Comparison of ENCODE assay signal across 8 cellular contexts in genomic region chr4:15649914-15650545, GRCh38. TPM values are rescaled to one million over a fixed set of nuclear protein-coding genes. Genes with fewer than 3 reads are reported as not detected.
DNase-seq lines count a peak whose midpoint lies in the region; ATAC-seq, FAIRE-seq and TF ChIP-seq lines count a peak whose summit lies in the region.

No MANE protein-coding gene starts in this region.

- H3K36me3 Mint-ChIP-seq in HFFc6 (ENCODE audit: low read depth) (0 out of 2 replicates have a peak, but pooled peaks cover 5% of the 10 kb centered on the region), T-cell (no peaks in the 10 kb centered on the region)

- BruUV-seq in GM12878 (replicated peaks; lab: Mats Ljungman, UMichigan) = no TSS peak

- RAD21 ChIA-PET in GM12878 (lab: Charles Lee; ENCODE audit: unreplicated experiment) = interaction anchor here (1.3 to 3.0 kb wide), 4 partner anchors 32 to 413 kb away, joined by 3 to 16 read pairs (median 9); no protein-coding TSS in a partner anchor

- H3K4me3 ChIP-seq in GM12864 (ENCODE audit: low read depth, low read length) = no peak overlapping the region
- 0 out of 2 replicates have a peak overlapping the region, but pooled peaks have one; percentile 31 for H3K4me3 ChIP-seq in GM12878

- H3K79me2 ChIP-seq in GM12878 (ENCODE audit: control insufficient read depth, insufficient read depth, low read length) = peaks cover 85% of the 10 kb centered on the region

- DNase-seq in GM12864 (ENCODE audit: low read depth) (no peak), HFFc6 (peak; percentile 54), NCI-H1417 (lab: John Stamatoyannopoulos, UW) (peak; percentile 45 to 76 (median 50)), T-cell (peak in 31 of 34 experiments; percentile 26 to 75 (median 58)), GM12878 (ENCODE audit: low read depth, low spot score) (peak; percentile 45), islet precursor cell (peak; percentile 75)
- DNase-seq in stimulated activated CD4-positive, alpha-beta T cell treated with anti-CD3 and anti-CD28 coated beads, Interleukin-2, amount 100 ng/mL, for 48 hours = peak; percentile 24 to 36

- TF ChIP-seq CTCF in GM12864 (IDR thresholded peaks at IDR 0.05; ENCODE audit: low read depth, low read length, missing control alignments) (peak; percentile 68), HFFc6 (IDR thresholded peaks at IDR 0.05) (peak; percentile 85), GM12878 (IDR thresholded peaks at IDR 0.05 in 2 of 3, conservative IDR thresholded peaks at IDR 0.05 in 1 of 3; ENCODE audit: control insufficient read depth in 2 of 3, extremely low read depth in 1 of 3, insufficient read depth in 1 of 3, low read depth in 3 of 3, low read length in 3 of 3) (peak; percentile 63 to 80 (median 78))

- H3K4me2 ChIP-seq in GM12878 (ENCODE audit: control insufficient read depth, insufficient read depth) = peak overlapping the region; percentile 44; the same call in 1 of the 2 replicates

- H3K9me3 ChIP-seq in GM12878 (replicated peaks; ENCODE audit: control insufficient read depth, insufficient read depth, low read length) = no peaks in the 10 kb centered on the region

- H3K27me3 Mint-ChIP-seq in HFFc6 (ENCODE audit: insufficient read depth) = no peaks in the 10 kb centered on the region
- H3K27me3 Mint-ChIP-seq in T-cell = no peaks in the 10 kb centered on the region

- FAIRE-seq in GM12878 (lab: Jason Lieb, UNC) = no peak

- no peak for TF ChIP-seq EP300 in GM12878 (IDR thresholded peaks at IDR 0.05; ENCODE audit: borderline replicate concordance in 1 of 2, control insufficient read depth in 1 of 2, low read depth in 2 of 2, low read length in 2 of 2)

- peak overlapping the region; percentile 19; the same call in 1 of the 2 replicates for H3K27ac Mint-ChIP-seq in HFFc6
- peak overlapping the region; percentile 47 to 73 for H3K27ac Mint-ChIP-seq in T-cell

- ATAC-seq in T-cell (replicated peaks in 1 of 4) (peak; percentile 61 to 76 (median 66)), GM12878 (peak; percentile 75), GM19328 (IDR thresholded peaks at IDR 0.05; ENCODE audit: unreplicated experiment) (no peak)

- H3K9me3 Mint-ChIP-seq in HFFc6 (no peaks in the 10 kb centered on the region), T-cell (no peaks in the 10 kb centered on the region)

- TF ChIP-seq RAD21 in GM12878 (IDR thresholded peaks at IDR 0.05; ENCODE audit: insufficient read depth, low read depth, low read length) = peak; percentile 87

- H3K27me3 ChIP-seq in GM12878 (replicated peaks in 1 of 2; ENCODE audit: control insufficient read depth in 2 of 2, insufficient read depth in 2 of 2, low read length in 1 of 2) = no peaks in the 10 kb centered on the region

- in situ Hi-C loops in GM12878 (cut with MboI) = loop anchor here (5.0 to 10.0 kb wide), 2 partner anchors 413 to 645 kb away; partner anchors contain the start of gene CPEB2

- peak overlapping the region; percentile 22; the same call in 1 of the 2 replicates for H3K4me3 Mint-ChIP-seq in HFFc6
- H3K4me3 Mint-ChIP-seq in T-cell = peak overlapping the region; percentile 7 to 52 (median 52)

- TF ChIP-seq POLR2A in GM12878 (IDR thresholded peaks at IDR 0.05; ENCODE audit: low read depth, low read length) = no peak

- SMC1A ChIA-PET in GM12878 (lab: Charles Lee; ENCODE audit: uncharacterized antibody, unreplicated experiment) = interaction anchor here (0.6 to 2.0 kb wide), 12 partner anchors 10 to 558 kb away, joined by 3 to 10 read pairs (median 3); partner anchors contain the start of gene FAM200B

- CTCF ChIA-PET in T-cell (lab: Charles Lee) = interaction anchor here (0.6 to 0.9 kb wide), 4 partner anchors 10 to 180 kb away, joined by 3 to 4 read pairs (median 4); partner anchors contain the start of gene CC2D2A (in 1 of the 2)
- CTCF ChIA-PET in GM12878 (lab: Yijun Ruan, JAX) = interaction anchor here (0.7 to 4.7 kb wide), 11 partner anchors 12 to 417 kb away, joined by 3 to 37 read pairs (median 5); partner anchors contain the start of gene FAM200B

- H3K36me3 ChIP-seq in GM12878 (ENCODE audit: control insufficient read depth in 2 of 2, insufficient read depth in 2 of 2, low read length in 1 of 2) = no peaks in the 10 kb centered on the region

- WGBS in GM12878 (ENCODE audit: insufficient coverage, insufficient replicate concordance, low lambda C conversion rate, missing lambda C conversion rate) = 45% methylated on average over 5 of the region's 5 CpGs

- POLR2A ChIA-PET in T-cell (lab: Charles Lee) (no interaction called here), GM12878 (lab: Charles Lee) (no interaction called here)

- H3K27ac ChIP-seq in GM12878 (ENCODE audit: control insufficient read depth, insufficient read depth) = no peak overlapping the region

- H3K4me1 ChIP-seq in GM12878 (ENCODE audit: control insufficient read depth, insufficient read depth, low read length) = peaks cover 25% of the 10 kb centered on the region

- H4K20me1 ChIP-seq in GM12878 (ENCODE audit: control insufficient read depth, insufficient read depth) = no peaks in the 10 kb centered on the region

- intact Hi-C loops in GM12878 (cut with micrococcal nuclease; ENCODE audit: unreplicated experiment) = loop anchor here (1.0 to 10.0 kb wide), 5 partner anchors 125 to 1485 kb away; partner anchors contain the start of genes CD38 and CPEB2

- no peak overlapping the region for H2AFZ ChIP-seq in GM12878 (ENCODE audit: control insufficient read depth, low read depth, low read length)

- H3K9ac ChIP-seq in GM12878 (ENCODE audit: control insufficient read depth, insufficient read depth, low read length) = no peak overlapping the region

- H3K4me1 Mint-ChIP-seq in HFFc6 (ENCODE audit: low read depth) (peaks cover 50% of the 10 kb centered on the region), T-cell (peaks cover 73 to 77% (median 76%) of the 10 kb centered on the region in 3 donors)

RNA-seq across cellular contexts. Expression of gene FBXL5, which starts 5.1 kb away (rescaled TPM):
- 10 to 100 TPM; 35.8 to 40.5 (median 37.2) TPM for total RNA-seq in HFFc6 (2021; fragmentation: NEBNext Ultra II Directional; extraction: Animal tissue kit (Norgen Biotek cat#: 25700))
- total RNA-seq in T-cell (10 to 100 TPM; 40.2 to 64.6 (median 45.0) TPM), GM12878 (2014; rRNA removed) (39.5 and 42.5 TPM in 2 replicates), GM12878 (2014; rRNA removed; fragmentation: Illumina TruSeq; extraction: Trizol) (34.7 and 36.7 TPM in 2 replicates), GM12878 (2021) (30.7 and 31.9 TPM in 2 replicates)
- total RNA-seq in GM12878 (2013; cell fraction: nucleolus; rRNA removed) = 85.8 and 87.6 TPM in 2 replicates
- 16.1 TPM for polyA plus RNA-seq in GM12878 (2011; ENCODE audit: low read depth)
- polyA plus RNA-seq in GM12878 (2011; rRNA removed) (46.2 and 69.1 TPM in 2 replicates), GM12878 (2014; fragmentation: Illumina TruSeq; extraction: Trizol) (25.1 and 36.0 TPM in 2 replicates), GM12878 (2014; fragmentation: Nextera tagmentation; extraction: Ambion mirVana) (10 to 100 TPM; 10.1 to 12.3 TPM), GM12878 (2014; rRNA removed) (23.8 and 32.3 TPM in 2 replicates), GM12878 (2016; fragmentation: Nextera tagmentation; extraction: Ambion mirVana) (10 to 100 TPM; 42.2 to 44.5 TPM)
- 16.0 and 16.8 TPM in 2 replicates for polyA plus RNA-seq in GM12878 (2011; cell fraction: cytosol; rRNA removed)
- polyA plus RNA-seq in GM12878 (2011; cell fraction: nucleus; rRNA removed) = 25.3 and 25.8 TPM in 2 replicates
- polyA plus RNA-seq in GM12878 (2012) = 19.4 and 23.9 TPM in 2 replicates
- 42.7 and 60.0 TPM in 2 replicates for polyA minus RNA-seq in GM12878 (2011; rRNA and poly(A)+ RNA removed)
- 17.5 and 18.0 TPM in 2 replicates for polyA minus RNA-seq in GM12878 (2011; cell fraction: cytosol; rRNA and poly(A)+ RNA removed)
- polyA minus RNA-seq in GM12878 (2011; cell fraction: nucleus; rRNA and poly(A)+ RNA removed) = 54.8 and 81.6 TPM in 2 replicates

RNA-seq across cellular contexts. Expression of gene FAM200B, which starts 31.6 kb away (rescaled TPM):
- 10 to 100 TPM; 26.0 to 36.2 (median 34.3) TPM for total RNA-seq in HFFc6 (2021; fragmentation: NEBNext Ultra II Directional; extraction: Animal tissue kit (Norgen Biotek cat#: 25700))
- total RNA-seq in T-cell = 10 to 100 TPM; 19.1 to 29.4 (median 20.7) TPM
- total RNA-seq in GM12878 (2013; cell fraction: nucleolus; rRNA removed) = 17.9 and 19.0 TPM in 2 replicates
- 13.8 and 19.7 TPM in 2 replicates for total RNA-seq in GM12878 (2014; rRNA removed)
- 21.2 and 26.6 TPM in 2 replicates for total RNA-seq in GM12878 (2014; rRNA removed; fragmentation: Illumina TruSeq; extraction: Trizol)
- 14.9 and 15.9 TPM in 2 replicates for total RNA-seq in GM12878 (2021)
- polyA plus RNA-seq in GM12878 (2011; ENCODE audit: low read depth) = 12.7 TPM
- 14.2 and 20.3 TPM in 2 replicates for polyA plus RNA-seq in GM12878 (2011; rRNA removed)
- 6.2 and 8.0 TPM in 2 replicates for polyA plus RNA-seq in GM12878 (2011; cell fraction: cytosol; rRNA removed)
- 15.3 and 20.2 TPM in 2 replicates for polyA plus RNA-seq in GM12878 (2011; cell fraction: nucleus; rRNA removed)
- 18.3 and 23.1 TPM in 2 replicates for polyA plus RNA-seq in GM12878 (2012)
- 36.4 and 37.1 TPM in 2 replicates for polyA plus RNA-seq in GM12878 (2014; fragmentation: Illumina TruSeq; extraction: Trizol)
- polyA plus RNA-seq in GM12878 (2014; fragmentation: Nextera tagmentation; extraction: Ambion mirVana) = 10 to 100 TPM; 24.4 to 27.0 TPM
- 20.1 and 22.1 TPM in 2 replicates for polyA plus RNA-seq in GM12878 (2014; rRNA removed)
- 10 to 100 TPM; 42.2 to 48.5 TPM for polyA plus RNA-seq in GM12878 (2016; fragmentation: Nextera tagmentation; extraction: Ambion mirVana)
- 4.0 and 8.6 TPM in 2 replicates for polyA minus RNA-seq in GM12878 (2011; rRNA and poly(A)+ RNA removed)
- polyA minus RNA-seq in GM12878 (2011; cell fraction: cytosol; rRNA and poly(A)+ RNA removed) = 3.6 and 5.2 TPM in 2 replicates
- polyA minus RNA-seq in GM12878 (2011; cell fraction: nucleus; rRNA and poly(A)+ RNA removed) = 10.8 and 16.6 TPM in 2 replicates

RNA-seq across cellular contexts. Expression of gene BST1, which starts 52.8 kb away (rescaled TPM):
- total RNA-seq in HFFc6 (2021; fragmentation: NEBNext Ultra II Directional; extraction: Animal tissue kit (Norgen Biotek cat#: 25700)) = 1 to 10 TPM; 2.4 to 4.2 (median 2.8) TPM
- total RNA-seq in T-cell (under 1 TPM in 4 of 5 donors, not detected in 1; 0.28 to 0.55 (median 0.46) TPM), GM12878 (2014; rRNA removed) (0.11 TPM in 1 of 2 replicates, not detected in the other), GM12878 (2014; rRNA removed; fragmentation: Illumina TruSeq; extraction: Trizol) (0.31 TPM in 1 of 2 replicates, not detected in the other), GM12878 (2021) (0.31 and 0.32 TPM in 2 replicates)
- not detected in 2 replicates for total RNA-seq in GM12878 (2013; cell fraction: nucleolus; rRNA removed)
- polyA plus RNA-seq in GM12878 (2011; ENCODE audit: low read depth) = not detected
- polyA plus RNA-seq in GM12878 (2011; rRNA removed) (0.04 TPM in 1 of 2 replicates, not detected in the other), GM12878 (2014; fragmentation: Illumina TruSeq; extraction: Trizol) (0.25 TPM in 1 of 2 replicates, not detected in the other), GM12878 (2014; fragmentation: Nextera tagmentation; extraction: Ambion mirVana) (under 1 TPM; 0.09 to 0.10 TPM), GM12878 (2014; rRNA removed) (0.08 TPM in 1 of 2 replicates, not detected in the other), GM12878 (2016; fragmentation: Nextera tagmentation; extraction: Ambion mirVana) (under 1 TPM; 0.11 to 0.42 TPM)
- 0.03 and 0.07 TPM in 2 replicates for polyA plus RNA-seq in GM12878 (2011; cell fraction: cytosol; rRNA removed)
- not detected in 2 replicates for polyA plus RNA-seq in GM12878 (2011; cell fraction: nucleus; rRNA removed)
- 0.07 TPM in 1 of 2 replicates, not detected in the other for polyA plus RNA-seq in GM12878 (2012)
- not detected in 2 replicates for polyA minus RNA-seq in GM12878 (2011; rRNA and poly(A)+ RNA removed)
- not detected in 2 replicates for polyA minus RNA-seq in GM12878 (2011; cell fraction: cytosol; rRNA and poly(A)+ RNA removed)
- polyA minus RNA-seq in GM12878 (2011; cell fraction: nucleus; rRNA and poly(A)+ RNA removed) = not detected in 2 replicates
